In genomic region chr4:103032575-103032974, GRCh38 we compare ENCODE assay signal across 8 cellular contexts. TPM values are rescaled to one million over a fixed set of nuclear protein-coding genes. Genes with fewer than 3 reads are reported as not detected.
DNase-seq lines count a peak whose midpoint lies in the region; ATAC-seq and TF ChIP-seq lines count a peak whose summit lies in the region.

No MANE protein-coding gene starts in this region.

- H3K36me3 Mint-ChIP-seq in GM23338 (ENCODE audit: low read depth), result no peaks in the 10 kb centered on the region

- no peak overlapping the region for H3K4me3 Mint-ChIP-seq in GM23338

- no peak overlapping the region for H2AFZ ChIP-seq in GM23338

- H3F3A ChIP-seq in GM23338 (replicated peaks; ENCODE audit: low read depth), result no peaks in the 10 kb centered on the region

- H3K9me3 Mint-ChIP-seq in GM23338, result no peaks in the 10 kb centered on the region

- TF ChIP-seq CTCF in GM23338 (conservative IDR thresholded peaks at IDR 0.05; ENCODE audit: low read depth in 2 of 2), result peak; percentile 78 to 96
- TF ChIP-seq CTCF in gastroesophageal sphincter (IDR thresholded peaks at IDR 0.05), result peak in 2 of 4 experiments; percentile 5 to 40

- H3K9me2 ChIP-seq in GM23338 (ENCODE audit: insufficient read depth), result no peaks in the 10 kb centered on the region

- no peaks in the 10 kb centered on the region for H3K79me2 ChIP-seq in GM23338 (replicated peaks; ENCODE audit: insufficient read depth)

- H3K9me3 ChIP-seq in gastroesophageal sphincter, result no peaks in the 10 kb centered on the region

- no peak for TF ChIP-seq EP300 in gastroesophageal sphincter (IDR thresholded peaks at IDR 0.05)

- H3K27ac Mint-ChIP-seq in GM23338, result no peak overlapping the region

- no peaks in the 10 kb centered on the region for H3K4me1 Mint-ChIP-seq in GM23338

- no peaks in the 10 kb centered on the region for H4K20me1 ChIP-seq in GM23338 (replicated peaks; ENCODE audit: insufficient read depth)

- no peak overlapping the region for H3K4me2 ChIP-seq in GM23338

- H3K36me3 ChIP-seq in GM23338 (ENCODE audit: insufficient read depth) (no peaks in the 10 kb centered on the region), gastroesophageal sphincter (peaks cover 0 to 20% of the 10 kb centered on the region in 2 donors)

- DNase-seq in NCI-H2171 treated with DMSO at 0.1 percent for 48 hours (lab: John Stamatoyannopoulos, UW) (peak; percentile 7), NCI-H2171 (lab: John Stamatoyannopoulos, UW) (no peak), GM23338 (ENCODE audit: low spot score) (peak; percentile 93), NOMO-1 treated with DMSO at 0.1 percent for 48 hours (lab: John Stamatoyannopoulos, UW; ENCODE audit: unreplicated experiment) (peak; percentile 37), fibroblast of gingiva (ENCODE audit: low read depth) (peak; percentile 14), HCEC 1CT (no peak)

- H3K27me3 ChIP-seq in GM23338 (ENCODE audit: insufficient read depth) (no peaks in the 10 kb centered on the region), gastroesophageal sphincter (no peaks in the 10 kb centered on the region)

- H3K4me1 ChIP-seq in GM23338 (ENCODE audit: insufficient read depth) (no peaks in the 10 kb centered on the region), gastroesophageal sphincter (no peaks in the 10 kb centered on the region)

- H3K4me3 ChIP-seq in GM23338, result no peak overlapping the region
- H3K4me3 ChIP-seq in gastroesophageal sphincter, result no peak overlapping the region

- H3K27ac ChIP-seq in GM23338 (ENCODE audit: low read depth) (no peak overlapping the region), gastroesophageal sphincter (no peak overlapping the region)

- ATAC-seq in GM23338 (peak; percentile 100), gastroesophageal sphincter (no peak), HG03460 (IDR thresholded peaks at IDR 0.05; ENCODE audit: unreplicated experiment) (no peak)

- WGBS in gastroesophageal sphincter (ENCODE audit: low coverage in 1 of 2), 2 donors, result 71 to 75% methylated on average over 1 to 2 of the region's 2 CpGs

- TF ChIP-seq POLR2A in gastroesophageal sphincter (IDR thresholded peaks at IDR 0.05), result no peak

- no peaks in the 10 kb centered on the region for H3K27me3 Mint-ChIP-seq in GM23338 (ENCODE audit: insufficient read depth, low read depth, poor library complexity)

TF ChIP-seq in GM23338, 12 proteins besides CTCF, POLR2A, EP300 and RAD21:
- peak; percentile 49; the same call in 1 of the 2 replicates for TF ChIP-seq ZNF462 (CRISPR knock-in tag; IDR thresholded peaks at IDR 0.05)
- peak; percentile 5; the same call in 1 of the 2 replicates for TF ChIP-seq CREB1 (CRISPR knock-in tag; IDR thresholded peaks at IDR 0.05; ENCODE audit: low read depth)
- TF ChIP-seq ZNF331 (CRISPR knock-in tag; IDR thresholded peaks at IDR 0.05; ENCODE audit: low read depth), result no peak
TF ChIP-seq in GM23338: peak in this region for 2.

RNA-seq across cellular contexts. Expression of gene SLC9B1, which starts 13.1 kb away (rescaled TPM):
- 0.62 and 0.80 TPM in 2 replicates for total RNA-seq in GM23338 (2014; rRNA removed; shearing (Covaris generic))
- 0.59 and 0.66 TPM in 2 replicates for polyA plus RNA-seq in GM23338 (2016; fragmentation: Nextera tagmentation; extraction: Ambion mirVana)
- 1 to 10 TPM in 2 of 4 donors, under 1 TPM in 2; 0.25 to 2.8 (median 0.94) TPM for total RNA-seq in gastroesophageal sphincter

RNA-seq across cellular contexts. Expression of gene SLC9B2, which starts 44.0 kb away (rescaled TPM):
- 3.2 and 13.0 TPM in 2 replicates for total RNA-seq in GM23338 (2014; rRNA removed; shearing (Covaris generic))
- polyA plus RNA-seq in GM23338 (2016; fragmentation: Nextera tagmentation; extraction: Ambion mirVana), result 4.4 TPM in 2 replicates
- total RNA-seq in gastroesophageal sphincter, result 10 to 100 TPM; 14.3 to 24.9 (median 20.2) TPM

Comparison
In these comparisons a context has a peak if more than half of its experiments do, and no peak if none do; other contexts are left out.
1. DNase-seq: peak in NCI-H2171 treated with DMSO at 0.1 percent for 48 hours (single experiment), GM23338 (single experiment), NOMO-1 treated with DMSO at 0.1 percent for 48 hours (single experiment) and fibroblast of gingiva (single experiment); none in NCI-H2171 (single experiment) and HCEC 1CT (single experiment).